9 cellular contexts compared by ENCODE assay signal in genomic region chr1:230191079-230191478, GRCh38.
DNase-seq lines count a peak whose midpoint lies in the region; ATAC-seq and TF ChIP-seq lines count a peak whose summit lies in the region.
"Had no signal": no experiment of that assay in that cellular context is flagged by ENCODE, and none has a peak within 500 bp of the region (broad histone marks: within the 10 kb centered on the region; RNA-seq: fewer than 3 reads in every experiment).

No MANE protein-coding gene starts in this region.

- H3K4me3 ChIP-seq in lung, result no peak overlapping the region
- H3K4me3 ChIP-seq in upper lobe of right lung, result no peak overlapping the region

- ATAC-seq in lung (ENCODE audit: insufficient read depth, low FRiP score) (peak; percentile 78), upper lobe of right lung (peak; percentile 93), HG03565 (IDR thresholded peaks at IDR 0.05; ENCODE audit: unreplicated experiment) (no peak), HG03354 (IDR thresholded peaks at IDR 0.05; ENCODE audit: poor library complexity, severe bottlenecking, unreplicated experiment) (no peak)

- whole genome bisulfite sequencing in lung, 2 donors, result 13 to 40% methylated on average over 5 of the region's 5 CpGs

- H3K9me3 ChIP-seq in lung (ENCODE audit: control insufficient read depth in 2 of 2, insufficient read depth in 1 of 2, low read length in 1 of 2) (no peaks in the 10 kb centered on the region), upper lobe of right lung (no peaks in the 10 kb centered on the region)

- H3K36me3 ChIP-seq in lung (ENCODE audit: control insufficient read depth in 2 of 2, insufficient read depth in 2 of 2, low read length in 2 of 2) (peaks cover 0 to 3% of the 10 kb centered on the region in 2 donors), upper lobe of right lung (no peaks in the 10 kb centered on the region)

- DNase-seq in DMS53 (lab: John Stamatoyannopoulos, UW) (peak; percentile 32), DMS53 treated with DMSO at 0.1 percent for 48 hours (lab: John Stamatoyannopoulos, UW; ENCODE audit: unreplicated experiment) (no peak), dermis blood vessel endothelial cell (peak; percentile 86), lung (ENCODE audit: low spot score) (peak; percentile 73), upper lobe of right lung (no peak)
- no peak for DNase-seq in stimulated activated CD4-positive, alpha-beta T cell treated with anti-CD3 and anti-CD28 coated beads, Interleukin-15, amount 100 ng/mL, for 24 hours

- H3K4me1 ChIP-seq in lung (ENCODE audit: control insufficient read depth in 2 of 2, insufficient read depth in 2 of 2, low read length in 2 of 2) (peaks cover 10 to 16% of the 10 kb centered on the region in 2 donors), upper lobe of right lung (peaks cover 32% of the 10 kb centered on the region)

- peak overlapping the region in 1 of 2 donors; percentile 85 for H3K27ac ChIP-seq in lung (ENCODE audit: low read depth in 1 of 2, low read length in 1 of 2)
- H3K27ac ChIP-seq in upper lobe of right lung, result peak overlapping the region; percentile 70
- H3K27ac ChIP-seq: 22Rv1 had no signal

- intact Hi-C loops in upper lobe of right lung (cut with DNase I), result no loop called here

- H3K27me3 ChIP-seq in lung (ENCODE audit: control insufficient read depth, insufficient read depth) (no peaks in the 10 kb centered on the region), upper lobe of right lung (no peaks in the 10 kb centered on the region)

- TF ChIP-seq CTCF in lung (IDR thresholded peaks at IDR 0.05; ENCODE audit: control extremely low read depth, extremely low read depth) (no peak), upper lobe of right lung (IDR thresholded peaks at IDR 0.05) (no peak)

Comparison
In these comparisons a context has a peak if more than half of its experiments do, and no peak if none do; other contexts are left out.
1. DNase-seq: peak in DMS53 (single experiment), dermis blood vessel endothelial cell (single experiment) and lung (single experiment); none in DMS53 treated with DMSO at 0.1 percent for 48 hours (single experiment), upper lobe of right lung (single experiment) and stimulated activated CD4-positive, alpha-beta T cell treated with anti-CD3 and anti-CD28 coated beads, Interleukin-15, amount 100 ng/mL, for 24 hours (single experiment).
2. ATAC-seq: peak in lung (single experiment) and upper lobe of right lung (single experiment); none in HG03565 (single experiment) and HG03354 (single experiment).